In genomic region chr9:129038109-129038852, GRCh38 we compare ENCODE assay signal across 11 cellular contexts. TPM values are rescaled to one million over a fixed set of nuclear protein-coding genes. Genes with fewer than 3 reads are reported as not detected.
DNase-seq lines count a peak whose midpoint lies in the region; ATAC-seq and TF ChIP-seq lines count a peak whose summit lies in the region.
"Had no signal": no experiment of that assay in that cellular context is flagged by ENCODE, and none has a peak within 500 bp of the region (broad histone marks: within the 10 kb centered on the region; RNA-seq: fewer than 3 reads in every experiment).

No MANE protein-coding gene starts in this region.

- H3K27me3 ChIP-seq in A673 (replicated peaks; ENCODE audit: insufficient read depth, low read depth, low read length, poor library complexity): no peaks in the 10 kb centered on the region
- no peaks in the 10 kb centered on the region for H3K27me3 ChIP-seq in dorsolateral prefrontal cortex
- H3K27me3 ChIP-seq: SJSA1 had no signal

- no peak overlapping the region for H3K27ac ChIP-seq in A673 (ENCODE audit: low read depth, low read length, poor library complexity, severe bottlenecking)
- H3K27ac ChIP-seq in dorsolateral prefrontal cortex: peak overlapping the region in 11 of 59 donors; percentile 9 to 91 (median 42)
- H3K27ac ChIP-seq: SJSA1 had no signal

- ATAC-seq in naive B cell (ENCODE audit: low read depth in 2 of 2) (no peak), HG03460 (IDR thresholded peaks at IDR 0.05; ENCODE audit: unreplicated experiment) (no peak), HG03469 (IDR thresholded peaks at IDR 0.05; ENCODE audit: unreplicated experiment) (no peak)

- H3K4me3 ChIP-seq in A673 (ENCODE audit: low read depth, low read length, poor library complexity, severe bottlenecking) (peak overlapping the region; percentile 97), LNCaP clone FGC (ENCODE audit: low read depth, low read length) (peak overlapping the region; percentile 98), dorsolateral prefrontal cortex (peak overlapping the region in 55 of 59 donors; percentile 10 to 100 (median 97))

- no peaks in the 10 kb centered on the region for H3K9me3 ChIP-seq in A673 (ENCODE audit: low read depth, low read length, poor library complexity, severe bottlenecking)
- H3K9me3 ChIP-seq: SJSA1 had no signal

- CTCF ChIA-PET in A673 (lab: Charles Lee): interaction anchor here (0.9 kb wide), 1 partner anchor 42 kb away, joined by 10 read pairs; the partner anchor contains the start of gene DOLPP1

- H3K4me3 Mint-ChIP-seq in naive B cell: peak overlapping the region; percentile 60 to 99 (median 98)

- POLR2A ChIA-PET in A673 (lab: Charles Lee; ENCODE audit: low non-redundant PET): no interaction called here

- no peaks in the 10 kb centered on the region for H3K27me3 Mint-ChIP-seq in naive B cell

- H3K36me3 Mint-ChIP-seq in naive B cell: peaks cover 4 to 7% of the 10 kb centered on the region in 2 donors

- peaks cover 23 to 51% (median 41%) of the 10 kb centered on the region in 3 donors for H3K4me1 Mint-ChIP-seq in naive B cell

- BruUV-seq in A673 (replicated peaks; lab: Mats Ljungman, UMichigan): no TSS peak

- H3K9me3 Mint-ChIP-seq in naive B cell: no peaks in the 10 kb centered on the region

- TF ChIP-seq CTCF in A673 (conservative IDR thresholded peaks at IDR 0.05; ENCODE audit: low read depth, low read length) (no peak), LNCaP clone FGC (IDR thresholded peaks at IDR 0.05; ENCODE audit: control insufficient read depth, extremely low read depth, insufficient read depth) (no peak), dorsolateral prefrontal cortex (IDR thresholded peaks at IDR 0.05 in 54 of 56, conservative IDR thresholded peaks at IDR 0.05 in 2 of 56; ENCODE audit: low read depth in 1 of 56, partially characterized antibody in 56 of 56) (no peak)

- peak overlapping the region in 3 of 6 donors; percentile 33 to 65 (median 59) for H3K27ac Mint-ChIP-seq in naive B cell

- DNase-seq in A673 (ENCODE audit: low spot score) (no peak), LNCaP clone FGC (ENCODE audit: low read depth) (no peak), dorsolateral prefrontal cortex (no peak), naive B cell (no peak), retina (no peak), NCI-H1694 (lab: John Stamatoyannopoulos, UW) (no peak)
- DNase-seq: DMS53; stimulated activated naive CD4-positive, alpha-beta T cell treated with Interleukin-2 at 50 U/mL for 16 hours had no signal

- H3K4me1 ChIP-seq in A673 (ENCODE audit: insufficient read depth, low read length, poor library complexity, severe bottlenecking): peaks cover 12% of the 10 kb centered on the region

- intact Hi-C loops in A673 (cut with micrococcal nuclease; ENCODE audit: unreplicated experiment) (no loop called here), dorsolateral prefrontal cortex (cut with DNase I) (loop anchor here (5.0 kb wide), 3 partner anchors 44 to 251 kb away; partner anchors contain the start of genes DOLK (in 1 of the 2), DOLPP1 (in 1 of the 2), NUP188 (in 1 of the 2) and TBC1D13 (in 1 of the 2))

- peaks cover 7% of the 10 kb centered on the region for H3K36me3 ChIP-seq in A673 (ENCODE audit: insufficient read depth, low read length, poor library complexity, severe bottlenecking)

RNA-seq across cellular contexts. Expression of gene MIGA2, which starts 1.9 kb away (rescaled TPM):
- total RNA-seq in A673 (2021): 26.7 and 27.7 TPM in 2 replicates
- 10 to 100 TPM; 33.8 to 76.4 (median 47.9) TPM for total RNA-seq in dorsolateral prefrontal cortex
- 10 to 100 TPM in 1 of 6 donors, 1 to 10 TPM in 5; 2.7 to 12.8 (median 6.2) TPM for polyA plus RNA-seq in naive B cell (ENCODE audit: low read depth in 6 of 6)

RNA-seq across cellular contexts. Expression of gene SH3GLB2, which starts 10.2 kb away (rescaled TPM):
- 52.7 and 59.4 TPM in 2 replicates for total RNA-seq in A673 (2021)
- total RNA-seq in dorsolateral prefrontal cortex: 100 to 1,000 TPM; 128 to 337 (median 194) TPM
- polyA plus RNA-seq in naive B cell (ENCODE audit: low read depth in 6 of 6): 10 to 100 TPM; 18.0 to 38.7 (median 30.5) TPM

RNA-seq across cellular contexts. Expression of gene DOLPP1, which starts 42.6 kb away (rescaled TPM):
- total RNA-seq in A673 (2021): 30.2 and 30.4 TPM in 2 replicates
- 10 to 100 TPM in 118 of 120 experiments, 1 to 10 TPM in 2; 9.9 to 26.6 (median 16.5) TPM for total RNA-seq in dorsolateral prefrontal cortex
- 1 to 10 TPM; 3.2 to 9.7 (median 6.4) TPM for polyA plus RNA-seq in naive B cell (ENCODE audit: low read depth in 6 of 6)
